Comparison of ENCODE assay signal across 1 cellular context in the genomic region with DNA sequence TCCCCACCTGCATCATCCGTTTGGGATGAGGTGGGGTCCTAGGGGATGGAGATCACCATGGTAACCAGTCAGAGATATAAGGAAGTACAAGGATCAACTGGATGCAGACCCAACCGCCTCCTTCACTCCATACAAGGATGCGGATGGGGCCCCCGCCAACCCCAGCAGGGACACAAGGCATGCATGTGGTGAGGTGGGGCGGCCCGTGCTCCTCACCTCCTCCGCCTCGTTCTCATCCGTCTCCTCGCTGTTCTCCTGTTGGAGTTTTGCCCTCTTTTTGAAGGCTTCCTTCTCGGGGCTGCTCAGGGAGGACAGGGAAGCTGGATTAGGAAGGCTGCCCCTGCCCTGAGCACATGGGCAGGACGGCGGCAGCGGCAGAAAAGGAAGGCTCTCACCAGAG.
TF ChIP-seq lines count a peak whose summit lies in the region.

No MANE protein-coding gene starts in this region.

TF ChIP-seq in IMR-90, 13 proteins besides CTCF, POLR2A, EP300 and RAD21:
- TF ChIP-seq SMC3 (IDR thresholded peaks at IDR 0.05; ENCODE audit: low read depth, low read length) (no peak), FOS (IDR thresholded peaks at IDR 0.05; ENCODE audit: low read depth, low read length) (no peak), RFX5 (IDR thresholded peaks at IDR 0.05; ENCODE audit: low read depth, low read length) (no peak), CHD1 (IDR thresholded peaks at IDR 0.05; ENCODE audit: low read depth, low read length) (no peak), MXI1 (IDR thresholded peaks at IDR 0.05; ENCODE audit: borderline replicate concordance, low read depth, low read length) (no peak), MAFK (IDR thresholded peaks at IDR 0.05; ENCODE audit: low read depth, low read length) (no peak), BHLHE40 (IDR thresholded peaks at IDR 0.05; ENCODE audit: low read depth, low read length) (no peak), NFE2L2 (IDR thresholded peaks at IDR 0.05; ENCODE audit: low read depth, low read length) (no peak), MAZ (IDR thresholded peaks at IDR 0.05; ENCODE audit: borderline replicate concordance, low read depth, low read length) (no peak), RCOR1 (IDR thresholded peaks at IDR 0.05; ENCODE audit: insufficient replicate concordance, low read length) (no peak)
- TF ChIP-seq, protein P1, sequence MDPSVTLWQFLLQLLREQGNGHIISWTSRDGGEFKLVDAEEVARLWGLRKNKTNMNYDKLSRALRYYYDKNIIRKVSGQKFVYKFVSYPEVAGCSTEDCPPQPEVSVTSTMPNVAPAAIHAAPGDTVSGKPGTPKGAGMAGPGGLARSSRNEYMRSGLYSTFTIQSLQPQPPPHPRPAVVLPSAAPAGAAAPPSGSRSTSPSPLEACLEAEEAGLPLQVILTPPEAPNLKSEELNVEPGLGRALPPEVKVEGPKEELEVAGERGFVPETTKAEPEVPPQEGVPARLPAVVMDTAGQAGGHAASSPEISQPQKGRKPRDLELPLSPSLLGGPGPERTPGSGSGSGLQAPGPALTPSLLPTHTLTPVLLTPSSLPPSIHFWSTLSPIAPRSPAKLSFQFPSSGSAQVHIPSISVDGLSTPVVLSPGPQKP (IDR thresholded peaks at IDR 0.05; ENCODE audit: borderline replicate concordance, low read depth, low read length): no peak
- TF ChIP-seq, protein P2, sequence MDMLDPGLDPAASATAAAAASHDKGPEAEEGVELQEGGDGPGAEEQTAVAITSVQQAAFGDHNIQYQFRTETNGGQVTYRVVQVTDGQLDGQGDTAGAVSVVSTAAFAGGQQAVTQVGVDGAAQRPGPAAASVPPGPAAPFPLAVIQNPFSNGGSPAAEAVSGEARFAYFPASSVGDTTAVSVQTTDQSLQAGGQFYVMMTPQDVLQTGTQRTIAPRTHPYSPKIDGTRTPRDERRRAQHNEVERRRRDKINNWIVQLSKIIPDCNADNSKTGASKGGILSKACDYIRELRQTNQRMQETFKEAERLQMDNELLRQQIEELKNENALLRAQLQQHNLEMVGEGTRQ (IDR thresholded peaks at IDR 0.05; ENCODE audit: low read depth, low read length): no peak
